In the genomic region with DNA sequence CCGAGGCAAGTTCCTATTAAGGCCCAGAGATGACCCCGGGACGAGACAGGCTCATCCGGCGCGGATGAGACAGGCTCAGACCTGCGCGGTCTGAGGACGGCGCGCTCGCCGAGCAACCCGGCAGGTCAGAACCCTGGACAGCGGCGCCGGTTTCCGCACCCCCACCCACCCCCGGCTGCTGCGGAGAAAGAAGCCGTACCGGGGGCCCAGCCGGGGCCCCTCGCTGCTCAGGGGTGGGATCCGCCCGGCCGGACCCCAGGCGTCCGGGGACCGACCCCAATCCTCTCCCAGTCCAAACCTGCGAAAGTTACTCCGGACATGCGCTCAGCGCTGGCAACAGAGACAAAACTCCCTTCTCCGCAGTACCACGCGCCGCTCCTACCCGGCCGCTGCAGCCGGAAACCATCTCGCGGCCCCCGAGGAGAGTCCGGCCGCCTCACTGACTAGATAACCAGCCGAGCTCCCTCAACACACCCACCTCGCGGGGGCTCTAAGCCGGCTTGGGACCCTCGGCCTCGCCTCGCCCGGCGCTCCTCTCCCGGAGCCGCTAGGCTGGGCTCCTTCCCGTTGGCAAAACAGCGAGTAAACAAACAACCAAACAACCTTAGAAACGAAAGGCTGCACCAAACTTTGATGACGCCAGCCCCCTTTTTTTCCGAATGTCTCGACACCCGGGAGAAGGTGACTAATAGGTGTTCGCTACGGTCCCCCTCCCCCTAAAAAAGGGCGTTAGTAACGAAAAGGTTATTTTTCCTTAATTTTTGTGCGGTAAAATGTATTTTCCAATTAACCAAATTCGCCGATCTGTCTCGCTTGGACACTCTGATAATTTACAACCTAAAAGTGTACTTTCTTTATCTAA, we compare ENCODE assay signal across 1 cellular context.
TF ChIP-seq lines count a peak whose summit lies in the region.

No MANE protein-coding gene starts in this region.

TF ChIP-seq in K562, 482 proteins besides CTCF, POLR2A, EP300 and RAD21 (continued from another document and continues in another):
- TF ChIP-seq CREB3L1 (IDR thresholded peaks at IDR 0.05; ENCODE audit: borderline replicate concordance, low read depth) (no peak), MEF2A (IDR thresholded peaks at IDR 0.05; ENCODE audit: control insufficient read depth, low read depth, low read length) (no peak), TRIM28 (IDR thresholded peaks at IDR 0.05) (no peak), ZNF436 (CRISPR knock-in tag; IDR thresholded peaks at IDR 0.05) (no peak), NRF1 (conservative IDR thresholded peaks at IDR 0.05 in 1 of 2, IDR thresholded peaks at IDR 0.05 in 1 of 2) (peak; percentile 49 to 59; a peak in 3 of 4 replicates), EHMT2 (IDR thresholded peaks at IDR 0.05) (peak; percentile 95), E2F3 (CRISPR knock-in tag; IDR thresholded peaks at IDR 0.05) (no peak), FOSL1 (tag; conservative IDR thresholded peaks at IDR 0.05) (no peak), ZC3H11A (IDR thresholded peaks at IDR 0.05; ENCODE audit: low read depth, low read length) (no peak), MECOM (CRISPR knock-in tag; IDR thresholded peaks at IDR 0.05) (0 out of 2 replicates have a peak, but pooled peaks have one; percentile 8), LARP7 (IDR thresholded peaks at IDR 0.05) (no peak), FOXM1 (IDR thresholded peaks at IDR 0.05; ENCODE audit: low read depth) (no peak), FOXM1 (CRISPR knock-in tag; IDR thresholded peaks at IDR 0.05; ENCODE audit: low read depth) (no peak), ZBTB33 (CRISPR knock-in tag; IDR thresholded peaks at IDR 0.05) (peak; percentile 34; the same call in 1 of the 2 replicates), PTRF (tag; IDR thresholded peaks at IDR 0.05) (no peak), KDM4B (IDR thresholded peaks at IDR 0.05; ENCODE audit: borderline replicate concordance in 2 of 2, low read depth in 1 of 2) (no peak), ZNF347 (CRISPR knock-in tag; IDR thresholded peaks at IDR 0.05; ENCODE audit: low read depth) (no peak), ZNF518B (CRISPR knock-in tag; IDR thresholded peaks at IDR 0.05) (no peak), GATAD2B (IDR thresholded peaks at IDR 0.05; ENCODE audit: borderline replicate concordance) (no peak), KLF1 (tag; IDR thresholded peaks at IDR 0.05) (no peak), ZNF644 (tag; IDR thresholded peaks at IDR 0.05; ENCODE audit: low read depth) (no peak), ZNF165 (CRISPR knock-in tag; IDR thresholded peaks at IDR 0.05; ENCODE audit: borderline replicate concordance) (no peak), ZNF395 (CRISPR knock-in tag; IDR thresholded peaks at IDR 0.05) (no peak; the same call in 1 of the 2 replicates), ZEB2 (IDR thresholded peaks at IDR 0.05) (no peak), PRPF4 (IDR thresholded peaks at IDR 0.05; ENCODE audit: insufficient read depth, low read depth, low read length, poor library complexity, severe bottlenecking) (no peak), ZNF184 (CRISPR knock-in tag; IDR thresholded peaks at IDR 0.05) (no peak), RCOR1 (IDR thresholded peaks at IDR 0.05; ENCODE audit: borderline replicate concordance in 1 of 2, low read depth in 2 of 2, low read length in 2 of 2) (peak in 1 of 2 experiments; percentile 52; a peak in 1 of 4 replicates), HOXB6 (CRISPR knock-in tag; IDR thresholded peaks at IDR 0.05; ENCODE audit: borderline replicate concordance) (no peak), ZNF253 (CRISPR knock-in tag; conservative IDR thresholded peaks at IDR 0.05) (no peak), YBX1 (IDR thresholded peaks at IDR 0.05) (no peak), MYBL2 (IDR thresholded peaks at IDR 0.05; ENCODE audit: low read depth) (no peak), MYBL2 (CRISPR knock-in tag; IDR thresholded peaks at IDR 0.05; ENCODE audit: borderline replicate concordance) (no peak), SREBF1 (IDR thresholded peaks at IDR 0.05; ENCODE audit: borderline replicate concordance, low read depth, low read length) (no peak), PTBP1 (IDR thresholded peaks at IDR 0.05; ENCODE audit: low read depth, low read length) (no peak), MCM2 (IDR thresholded peaks at IDR 0.05; ENCODE audit: low read depth) (no peak)
- TF ChIP-seq, protein P1, sequence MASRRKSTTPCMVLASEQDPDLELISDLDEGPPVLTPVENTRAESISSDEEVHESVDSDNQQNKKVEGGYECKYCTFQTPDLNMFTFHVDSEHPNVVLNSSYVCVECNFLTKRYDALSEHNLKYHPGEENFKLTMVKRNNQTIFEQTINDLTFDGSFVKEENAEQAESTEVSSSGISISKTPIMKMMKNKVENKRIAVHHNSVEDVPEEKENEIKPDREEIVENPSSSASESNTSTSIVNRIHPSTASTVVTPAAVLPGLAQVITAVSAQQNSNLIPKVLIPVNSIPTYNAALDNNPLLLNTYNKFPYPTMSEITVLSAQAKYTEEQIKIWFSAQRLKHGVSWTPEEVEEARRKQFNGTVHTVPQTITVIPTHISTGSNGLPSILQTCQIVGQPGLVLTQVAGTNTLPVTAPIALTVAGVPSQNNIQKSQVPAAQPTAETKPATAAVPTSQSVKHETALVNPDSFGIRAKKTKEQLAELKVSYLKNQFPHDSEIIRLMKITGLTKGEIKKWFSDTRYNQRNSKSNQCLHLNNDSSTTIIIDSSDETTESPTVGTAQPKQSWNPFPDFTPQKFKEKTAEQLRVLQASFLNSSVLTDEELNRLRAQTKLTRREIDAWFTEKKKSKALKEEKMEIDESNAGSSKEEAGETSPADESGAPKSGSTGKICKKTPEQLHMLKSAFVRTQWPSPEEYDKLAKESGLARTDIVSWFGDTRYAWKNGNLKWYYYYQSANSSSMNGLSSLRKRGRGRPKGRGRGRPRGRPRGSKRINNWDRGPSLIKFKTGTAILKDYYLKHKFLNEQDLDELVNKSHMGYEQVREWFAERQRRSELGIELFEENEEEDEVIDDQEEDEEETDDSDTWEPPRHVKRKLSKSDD (conservative IDR thresholded peaks at IDR 0.05; ENCODE audit: low read length) = no peak
- TF ChIP-seq, protein P2, sequence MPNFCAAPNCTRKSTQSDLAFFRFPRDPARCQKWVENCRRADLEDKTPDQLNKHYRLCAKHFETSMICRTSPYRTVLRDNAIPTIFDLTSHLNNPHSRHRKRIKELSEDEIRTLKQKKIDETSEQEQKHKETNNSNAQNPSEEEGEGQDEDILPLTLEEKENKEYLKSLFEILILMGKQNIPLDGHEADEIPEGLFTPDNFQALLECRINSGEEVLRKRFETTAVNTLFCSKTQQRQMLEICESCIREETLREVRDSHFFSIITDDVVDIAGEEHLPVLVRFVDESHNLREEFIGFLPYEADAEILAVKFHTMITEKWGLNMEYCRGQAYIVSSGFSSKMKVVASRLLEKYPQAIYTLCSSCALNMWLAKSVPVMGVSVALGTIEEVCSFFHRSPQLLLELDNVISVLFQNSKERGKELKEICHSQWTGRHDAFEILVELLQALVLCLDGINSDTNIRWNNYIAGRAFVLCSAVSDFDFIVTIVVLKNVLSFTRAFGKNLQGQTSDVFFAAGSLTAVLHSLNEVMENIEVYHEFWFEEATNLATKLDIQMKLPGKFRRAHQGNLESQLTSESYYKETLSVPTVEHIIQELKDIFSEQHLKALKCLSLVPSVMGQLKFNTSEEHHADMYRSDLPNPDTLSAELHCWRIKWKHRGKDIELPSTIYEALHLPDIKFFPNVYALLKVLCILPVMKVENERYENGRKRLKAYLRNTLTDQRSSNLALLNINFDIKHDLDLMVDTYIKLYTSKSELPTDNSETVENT (CRISPR knock-in tag; IDR thresholded peaks at IDR 0.05) = no peak
- TF ChIP-seq, protein P3, sequence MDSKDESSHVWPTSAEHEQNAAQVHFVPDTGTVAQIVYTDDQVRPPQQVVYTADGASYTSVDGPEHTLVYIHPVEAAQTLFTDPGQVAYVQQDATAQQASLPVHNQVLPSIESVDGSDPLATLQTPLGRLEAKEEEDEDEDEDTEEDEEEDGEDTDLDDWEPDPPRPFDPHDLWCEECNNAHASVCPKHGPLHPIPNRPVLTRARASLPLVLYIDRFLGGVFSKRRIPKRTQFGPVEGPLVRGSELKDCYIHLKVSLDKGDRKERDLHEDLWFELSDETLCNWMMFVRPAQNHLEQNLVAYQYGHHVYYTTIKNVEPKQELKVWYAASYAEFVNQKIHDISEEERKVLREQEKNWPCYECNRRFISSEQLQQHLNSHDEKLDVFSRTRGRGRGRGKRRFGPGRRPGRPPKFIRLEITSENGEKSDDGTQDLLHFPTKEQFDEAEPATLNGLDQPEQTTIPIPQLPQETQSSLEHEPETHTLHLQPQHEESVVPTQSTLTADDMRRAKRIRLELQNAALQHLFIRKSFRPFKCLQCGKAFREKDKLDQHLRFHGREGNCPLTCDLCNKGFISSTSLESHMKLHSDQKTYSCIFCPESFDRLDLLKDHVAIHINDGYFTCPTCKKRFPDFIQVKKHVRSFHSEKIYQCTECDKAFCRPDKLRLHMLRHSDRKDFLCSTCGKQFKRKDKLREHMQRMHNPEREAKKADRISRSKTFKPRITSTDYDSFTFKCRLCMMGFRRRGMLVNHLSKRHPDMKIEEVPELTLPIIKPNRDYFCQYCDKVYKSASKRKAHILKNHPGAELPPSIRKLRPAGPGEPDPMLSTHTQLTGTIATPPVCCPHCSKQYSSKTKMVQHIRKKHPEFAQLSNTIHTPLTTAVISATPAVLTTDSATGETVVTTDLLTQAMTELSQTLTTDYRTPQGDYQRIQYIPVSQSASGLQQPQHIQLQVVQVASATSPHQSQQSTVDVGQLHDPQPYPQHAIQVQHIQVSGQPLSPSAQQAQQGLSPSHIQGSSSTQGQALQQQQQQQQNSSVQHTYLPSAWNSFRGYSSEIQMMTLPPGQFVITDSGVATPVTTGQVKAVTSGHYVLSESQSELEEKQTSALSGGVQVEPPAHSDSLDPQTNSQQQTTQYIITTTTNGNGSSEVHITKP (IDR thresholded peaks at IDR 0.05; ENCODE audit: partially characterized antibody) = no peak
- TF ChIP-seq, protein P4, sequence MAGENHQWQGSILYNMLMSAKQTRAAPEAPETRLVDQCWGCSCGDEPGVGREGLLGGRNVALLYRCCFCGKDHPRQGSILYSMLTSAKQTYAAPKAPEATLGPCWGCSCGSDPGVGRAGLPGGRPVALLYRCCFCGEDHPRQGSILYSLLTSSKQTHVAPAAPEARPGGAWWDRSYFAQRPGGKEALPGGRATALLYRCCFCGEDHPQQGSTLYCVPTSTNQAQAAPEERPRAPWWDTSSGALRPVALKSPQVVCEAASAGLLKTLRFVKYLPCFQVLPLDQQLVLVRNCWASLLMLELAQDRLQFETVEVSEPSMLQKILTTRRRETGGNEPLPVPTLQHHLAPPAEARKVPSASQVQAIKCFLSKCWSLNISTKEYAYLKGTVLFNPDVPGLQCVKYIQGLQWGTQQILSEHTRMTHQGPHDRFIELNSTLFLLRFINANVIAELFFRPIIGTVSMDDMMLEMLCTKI (IDR thresholded peaks at IDR 0.05; ENCODE audit: partially characterized antibody) = no peak
